ENCODE assay signal across 11 cellular contexts in the genomic region with DNA sequence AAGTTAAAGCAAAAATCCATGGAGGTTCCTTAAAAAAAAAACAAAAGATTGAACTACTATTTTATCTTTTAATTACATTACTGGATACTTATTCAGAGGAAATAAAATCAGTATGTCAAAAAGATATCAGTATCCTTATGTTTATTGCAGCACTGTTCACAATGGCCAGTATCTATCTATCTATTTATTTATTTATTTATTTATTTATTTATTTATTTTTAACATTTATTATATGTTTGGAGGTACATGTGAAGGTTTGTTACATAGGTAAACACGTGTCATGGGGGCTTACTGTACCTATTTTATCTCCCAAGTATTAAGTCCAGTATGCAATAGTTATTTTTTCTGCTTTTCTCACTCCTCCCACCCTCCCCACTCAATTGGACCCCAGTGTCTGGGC.
"Had no signal": no experiment of that assay in that cellular context is flagged by ENCODE, and none has a peak within 500 bp of the region (broad histone marks: within the 10 kb centered on the region; RNA-seq: fewer than 3 reads in every experiment).

No MANE protein-coding gene starts in this region.

- H3K4me1 Mint-ChIP-seq: GM23338, H9 had no signal

- H3K27ac ChIP-seq: GM23248 had no signal

- FAIRE-seq: H1, H54 had no signal

- H3K36me3 ChIP-seq: HAP-1 had no signal

- ATAC-seq: GM23338, HCT116 had no signal

- H3K4me1 ChIP-seq: HAP-1 had no signal

- DNase-seq: GM23248, GOT3, H7, H9, HCEC 1CT, HFFc6 had no signal

- H3K4me3 Mint-ChIP-seq: GM23338, H9, HFFc6 had no signal

- H3K9me3 ChIP-seq: HAP-1 had no signal

- H3K27ac Mint-ChIP-seq: GM23338, H9, HFFc6 had no signal

- H3K4me3 ChIP-seq: GM23248, GM23338, HAP-1 had no signal
